ENCODE assay signal across 12 cellular contexts in the genomic region with DNA sequence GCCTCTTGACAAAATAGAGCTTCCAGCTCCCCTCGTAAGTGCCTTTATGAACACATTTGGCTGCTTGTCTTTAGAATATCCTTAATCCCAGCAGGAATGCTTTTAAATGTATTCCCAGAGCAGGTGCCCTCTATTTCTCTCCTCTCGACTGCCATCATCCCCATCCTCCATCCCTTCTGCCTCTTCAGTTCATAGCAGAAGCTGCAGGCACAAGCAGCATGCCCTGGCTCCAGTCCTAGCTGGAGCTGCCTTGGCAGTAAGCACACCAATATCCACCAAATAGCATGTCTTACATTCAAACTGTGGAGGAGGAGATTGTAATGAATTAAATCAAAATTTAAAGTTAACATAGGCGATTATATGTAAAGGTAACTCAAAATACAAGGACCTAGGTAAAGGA.
"Had no signal": no experiment of that assay in that cellular context is flagged by ENCODE, and none has a peak within 500 bp of the region (broad histone marks: within the 10 kb centered on the region; RNA-seq: fewer than 3 reads in every experiment).

No MANE protein-coding gene starts in this region.

- H3K4me3 Mint-ChIP-seq: activated naive CD4-positive, alpha-beta T cell treated with anti-CD3 and anti-CD28 coated beads, Interleukin-2, amount 10 ng/mL, durations not matched to agents 7 days and 5 days had no signal

- H3K27ac Mint-ChIP-seq: activated naive CD4-positive, alpha-beta T cell treated with anti-CD3 and anti-CD28 coated beads, Interleukin-2, amount 10 ng/mL, durations not matched to agents 7 days and 5 days; activated T-helper 2 cell treated with anti-CD3 and anti-CD28 coated beads, Interferon-gamma antibody, Interleukin-2, Interleukin-4, amounts not matched to agents 10 μg/mL and 5 μg/mL and 100 μg/mL, durations not matched to agents 14 hours and 24 hours and 36 hours had no signal

- H3K9me3 ChIP-seq: ascending aorta, breast epithelium had no signal

- H3K27ac ChIP-seq: ascending aorta, breast epithelium, epithelial cell of prostate had no signal

- DNase-seq: activated CD4-positive, alpha-beta T cell treated with anti-CD3 and anti-CD28 coated beads for 1 hour; activated CD4-positive, alpha-beta T cell treated with anti-CD3 and anti-CD28 coated beads, Interleukin-2, amount 50 U/mL, for 48 hours; activated naive CD4-positive, alpha-beta T cell treated with anti-CD3 and anti-CD28 coated beads, Interleukin-2, amount 10 ng/mL, durations not matched to agents 7 days and 5 days; activated T-cell treated with anti-CD3 and anti-CD28 coated beads, Interleukin-2, amount 50 U/mL, for 1 hour; left colon; midbrain; stimulated activated CD4-positive, alpha-beta T cell treated with anti-CD3 and anti-CD28 coated beads, Interleukin-1b, Interleukin-23, amount 100 ng/mL, for 48 hours; T1000 had no signal

- H3K4me1 ChIP-seq: ascending aorta, breast epithelium had no signal

- H3K36me3 Mint-ChIP-seq: activated naive CD4-positive, alpha-beta T cell treated with anti-CD3 and anti-CD28 coated beads, Interleukin-2, amount 10 ng/mL, durations not matched to agents 7 days and 5 days had no signal

- H3K4me1 Mint-ChIP-seq: activated naive CD4-positive, alpha-beta T cell treated with anti-CD3 and anti-CD28 coated beads, Interleukin-2, amount 10 ng/mL, durations not matched to agents 7 days and 5 days had no signal

- H3K36me3 ChIP-seq: ascending aorta, breast epithelium had no signal

- H3K27me3 Mint-ChIP-seq: activated naive CD4-positive, alpha-beta T cell treated with anti-CD3 and anti-CD28 coated beads, Interleukin-2, amount 10 ng/mL, durations not matched to agents 7 days and 5 days had no signal

- H3K9me3 Mint-ChIP-seq: activated naive CD4-positive, alpha-beta T cell treated with anti-CD3 and anti-CD28 coated beads, Interleukin-2, amount 10 ng/mL, durations not matched to agents 7 days and 5 days; activated T-helper 2 cell treated with anti-CD3 and anti-CD28 coated beads, Interferon-gamma antibody, Interleukin-2, Interleukin-4, amounts not matched to agents 10 μg/mL and 5 μg/mL and 100 μg/mL, durations not matched to agents 14 hours and 24 hours and 36 hours had no signal

- H3K4me3 ChIP-seq: ascending aorta, breast epithelium had no signal

- ATAC-seq: left colon had no signal

- H3K27me3 ChIP-seq: ascending aorta, breast epithelium had no signal
